Comparison of ENCODE assay signal across 18 cellular contexts in genomic region chr20:63114693-63115069, GRCh38.
A peak's percentile ranks its signal among the peaks of the same experiment; 100 is the strongest.
DNase-seq lines count a peak whose midpoint lies in the region; ATAC-seq and TF ChIP-seq lines count a peak whose summit lies in the region.
"Had no signal": no experiment of that assay in that cellular context is flagged by ENCODE, and none has a peak within 500 bp of the region (broad histone marks: within the 10 kb centered on the region; RNA-seq: fewer than 3 reads in every experiment).

No MANE protein-coding gene starts in this region.

- H3K4me1 Mint-ChIP-seq in activated CD4-positive, alpha-beta T cell treated with anti-CD3 and anti-CD28 coated beads, Interleukin-2, amount 10 ng/mL, durations not matched to agents 7 days and 5 days, result peaks cover 1% of the 10 kb centered on the region

- intact Hi-C loops in PC-3 (cut with micrococcal nuclease), result no loop called here

- CTCF ChIA-PET in PC-3 (lab: Charles Lee), result no interaction called here
- CTCF ChIA-PET in activated CD4-positive, alpha-beta T cell treated with anti-CD3 and anti-CD28 coated beads, Interleukin-2, amount 10 ng/mL, durations not matched to agents 7 days and 5 days (lab: Charles Lee), result no interaction called here

- peaks cover 14% of the 10 kb centered on the region for H3K4me1 ChIP-seq in PC-3 (ENCODE audit: insufficient read depth, low read length)
- no peaks in the 10 kb centered on the region for H3K4me1 ChIP-seq in neuronal stem cell (ENCODE audit: control insufficient read depth in 2 of 2, insufficient read depth in 1 of 2, low read depth in 1 of 2, low read length in 2 of 2)
- H3K4me1 ChIP-seq: BE2C, HAP-1 had no signal

- no peak overlapping the region for H2AFZ ChIP-seq in PC-3 (ENCODE audit: low read length)
- no peak overlapping the region for H2AFZ ChIP-seq in neuronal stem cell (ENCODE audit: low read length)

- no peak overlapping the region for H3K4ac ChIP-seq in neuronal stem cell (ENCODE audit: low read length)

- H3K79me1 ChIP-seq in neuronal stem cell (ENCODE audit: low read depth, low read length), result peaks cover 2% of the 10 kb centered on the region

- H3K27me3 Mint-ChIP-seq in activated CD4-positive, alpha-beta T cell treated with anti-CD3 and anti-CD28 coated beads, Interleukin-2, amount 10 ng/mL, durations not matched to agents 7 days and 5 days, result peaks cover 7% of the 10 kb centered on the region

- H4K20me1 ChIP-seq in PC-3 (ENCODE audit: low read length), result peaks cover 4% of the 10 kb centered on the region; the same call in 1 of the 2 replicates

- no peak overlapping the region for H2BK15ac ChIP-seq in neuronal stem cell (ENCODE audit: low read length)

- no peaks in the 10 kb centered on the region for H3K36me3 ChIP-seq in PC-3 (ENCODE audit: low read depth, low read length)
- H3K36me3 ChIP-seq in neuronal stem cell (replicated peaks in 1 of 2; ENCODE audit: control insufficient read depth in 2 of 2, insufficient read depth in 2 of 2, low read length in 2 of 2), result no peaks in the 10 kb centered on the region
- H3K36me3 ChIP-seq: BE2C, HAP-1 had no signal

- H3K4me3 ChIP-seq in PC-3 (ENCODE audit: low read length), result no peak overlapping the region
- H3K4me3 ChIP-seq in neuronal stem cell (ENCODE audit: low read length in 2 of 2), result no peak overlapping the region
- H3K4me3 ChIP-seq: GM12878, HAP-1 had no signal

- no peak overlapping the region for H3K9ac ChIP-seq in PC-3 (ENCODE audit: low read length)
- peak overlapping the region; percentile 55 for H3K9ac ChIP-seq in neuronal stem cell (ENCODE audit: low read depth, low read length, poor library complexity)
- H3K9ac ChIP-seq: SK-N-SH had no signal

- H2BK12ac ChIP-seq in neuronal stem cell (ENCODE audit: low read length), result no peak overlapping the region

- H3K36me3 Mint-ChIP-seq in activated CD4-positive, alpha-beta T cell treated with anti-CD3 and anti-CD28 coated beads, Interleukin-2, amount 10 ng/mL, durations not matched to agents 7 days and 5 days (ENCODE audit: low read depth), result no peaks in the 10 kb centered on the region
- H3K36me3 Mint-ChIP-seq: CD8-positive, alpha-beta T cell had no signal

- WGBS in neuronal stem cell (ENCODE audit: extremely low coverage in 2 of 2, insufficient read length in 2 of 2, insufficient replicate concordance in 1 of 2), 2 donors, result no CpG with 5 or more reads among the region's 9 CpGs

- no peak overlapping the region for H2BK5ac ChIP-seq in neuronal stem cell (ENCODE audit: low read length)

- no TSS peak for BruUV-seq in PC-3 (replicated peaks; lab: Mats Ljungman, UMichigan)

- H3K14ac ChIP-seq in neuronal stem cell (ENCODE audit: low read length), result no peak overlapping the region

- H3K9me2 ChIP-seq in PC-3 (replicated peaks; ENCODE audit: low read length), result no peaks in the 10 kb centered on the region
- H3K9me2 ChIP-seq: SK-N-SH had no signal

- TF ChIP-seq CTCF in PC-3 (conservative IDR thresholded peaks at IDR 0.05; ENCODE audit: low read depth, low read length), result no peak

- H3K27me3 ChIP-seq in PC-3 (ENCODE audit: low read length) (peaks cover 24% of the 10 kb centered on the region), neuronal stem cell (ENCODE audit: control insufficient read depth in 3 of 3, insufficient read depth in 3 of 3, low read depth in 1 of 3, low read length in 3 of 3) (peaks cover 0 to 55% (median 21%) of the 10 kb centered on the region in 3 experiments)

- H3K27ac ChIP-seq in PC-3 (ENCODE audit: low read length), result peak overlapping the region; percentile 43; the same call in 1 of the 2 replicates
- H3K27ac ChIP-seq in neuronal stem cell (replicated peaks; ENCODE audit: low read length), result no peak overlapping the region

- H4K91ac ChIP-seq in neuronal stem cell (ENCODE audit: low read depth, low read length, poor library complexity), result no peak overlapping the region

- H3K4me2 ChIP-seq in PC-3 (ENCODE audit: low read length), result peak overlapping the region; percentile 63
- no peak overlapping the region for H3K4me2 ChIP-seq in neuronal stem cell (ENCODE audit: insufficient read depth, low read length, poor library complexity, severe bottlenecking)
- H3K4me2 ChIP-seq: SK-N-SH had no signal

- DNase-seq in SIG-M5 treated with dmso at 0.1 percent for 504 hours (lab: John Stamatoyannopoulos, UW; ENCODE audit: unreplicated experiment) (peak; percentile 21), SIG-M5 (lab: John Stamatoyannopoulos, UW) (no peak), DMS79 (lab: John Stamatoyannopoulos, UW) (peak; percentile 95), PC-3 (peak; percentile 83), neuronal stem cell (ENCODE audit: low spot score) (no peak), ACHN (no peak)
- no peak for DNase-seq in activated CD4-positive, alpha-beta T cell treated with anti-CD3 and anti-CD28 coated beads, Interleukin-2, amount 10 ng/mL, durations not matched to agents 7 days and 5 days
- DNase-seq: CD8-positive, alpha-beta T cell; MV-4-11; NCI-H146; NCI-H2107; NCI-H774; SK-N-SH; T-helper 1 cell had no signal

- no peaks in the 10 kb centered on the region for H3K79me2 ChIP-seq in PC-3 (ENCODE audit: low read length)

- in situ Hi-C loops in ACHN (cut with HindIII; ENCODE audit: low pct_ligation_motif_present, low pct_unique_long_range_greater_than_20kb, low sequenced_read_pairs), result no loop called here

- H4K8ac ChIP-seq in neuronal stem cell (ENCODE audit: low read depth, low read length), result no peak overlapping the region

- H2BK120ac ChIP-seq in neuronal stem cell (ENCODE audit: low read depth, low read length), result no peak overlapping the region

- H3K4me3 Mint-ChIP-seq in activated CD4-positive, alpha-beta T cell treated with anti-CD3 and anti-CD28 coated beads, Interleukin-2, amount 10 ng/mL, durations not matched to agents 7 days and 5 days, result no peak overlapping the region
- H3K4me3 Mint-ChIP-seq: CD8-positive, alpha-beta T cell; IgD-negative memory B cell had no signal

- POLR2A ChIA-PET in PC-3 (lab: Charles Lee; ENCODE audit: unreplicated experiment), result no interaction called here
- POLR2A ChIA-PET in activated CD4-positive, alpha-beta T cell treated with anti-CD3 and anti-CD28 coated beads, Interleukin-2, amount 10 ng/mL, durations not matched to agents 7 days and 5 days (lab: Charles Lee), result no interaction called here

- H3K23ac ChIP-seq in neuronal stem cell (ENCODE audit: low read depth, low read length, poor library complexity), result no peak overlapping the region

- H3K9me3 Mint-ChIP-seq in activated CD4-positive, alpha-beta T cell treated with anti-CD3 and anti-CD28 coated beads, Interleukin-2, amount 10 ng/mL, durations not matched to agents 7 days and 5 days, result peaks cover 6% of the 10 kb centered on the region

- H3K9me3 ChIP-seq in PC-3 (ENCODE audit: low read length) (0 out of 2 replicates have a peak, but pooled peaks cover 5% of the 10 kb centered on the region), neuronal stem cell (replicated peaks in 1 of 2; ENCODE audit: control insufficient read depth in 2 of 2, insufficient read depth in 1 of 2, low read depth in 1 of 2, low read length in 2 of 2) (peaks cover 0 to 6% of the 10 kb centered on the region in 2 donors)
- H3K9me3 ChIP-seq: SK-N-SH had no signal

- no peak overlapping the region for H3K27ac Mint-ChIP-seq in activated CD4-positive, alpha-beta T cell treated with anti-CD3 and anti-CD28 coated beads, Interleukin-2, amount 10 ng/mL, durations not matched to agents 7 days and 5 days
- H3K27ac Mint-ChIP-seq: CD8-positive, alpha-beta T cell; IgD-negative memory B cell had no signal

- no peak overlapping the region for H2AK5ac ChIP-seq in neuronal stem cell (ENCODE audit: low read depth, low read length)

- H3K18ac ChIP-seq in neuronal stem cell (ENCODE audit: low read length), result no peak overlapping the region

- ATAC-seq in PC-3, result peak; percentile 94
- ATAC-seq: CD8-positive, alpha-beta T cell; GM12878 had no signal

- no peaks in the 10 kb centered on the region for H3F3A ChIP-seq in PC-3 (ENCODE audit: low read length, unreplicated experiment)

Comparison
In these comparisons a context has a peak if more than half of its experiments do, and no peak if none do; other contexts are left out.
1. DNase-seq: peak in SIG-M5 treated with dmso at 0.1 percent for 504 hours (single experiment), DMS79 (single experiment) and PC-3 (single experiment); none in SIG-M5 (single experiment), neuronal stem cell (single experiment), ACHN (single experiment) and activated CD4-positive, alpha-beta T cell treated with anti-CD3 and anti-CD28 coated beads, Interleukin-2, amount 10 ng/mL, durations not matched to agents 7 days and 5 days (single experiment).